15 cellular contexts compared by ENCODE assay signal in genomic region chr17:65332375-65332774, GRCh38.
DNase-seq lines count a peak whose midpoint lies in the region; ATAC-seq, FAIRE-seq and TF ChIP-seq lines count a peak whose summit lies in the region.
"Had no signal": no experiment of that assay in that cellular context is flagged by ENCODE, and none has a peak within 500 bp of the region (broad histone marks: within the 10 kb centered on the region; RNA-seq: fewer than 3 reads in every experiment).

No MANE protein-coding gene starts in this region.

- H3K4me3 ChIP-seq in foreskin fibroblast (ENCODE audit: low read depth in 1 of 2, low read length in 2 of 2) (no peak overlapping the region), suprapubic skin (no peak overlapping the region)
- H3K4me3 ChIP-seq: BLaER1 had no signal

- no peak for FAIRE-seq in H54 (lab: Jason Lieb, UNC)
- FAIRE-seq: colon, G401.6 had no signal

- ATAC-seq in HG03159 (IDR thresholded peaks at IDR 0.05; ENCODE audit: unreplicated experiment) (no peak), HG03108 (IDR thresholded peaks at IDR 0.05; ENCODE audit: unreplicated experiment) (no peak)

- TF ChIP-seq POLR2A in H54 (IDR thresholded peaks at IDR 0.05; ENCODE audit: low read depth, low read length) (no peak), suprapubic skin (IDR thresholded peaks at IDR 0.05) (no peak)

- H3K9me3 ChIP-seq in suprapubic skin, result no peaks in the 10 kb centered on the region

- H3K27ac ChIP-seq in suprapubic skin, result no peak overlapping the region
- H3K27ac ChIP-seq: BLaER1 had no signal

- H3K36me3 ChIP-seq in suprapubic skin, result no peaks in the 10 kb centered on the region
- H3K36me3 ChIP-seq: BLaER1 had no signal

- no peak for TF ChIP-seq EP300 in suprapubic skin (IDR thresholded peaks at IDR 0.05)

- H3K27me3 ChIP-seq in suprapubic skin, result peaks cover 3% of the 10 kb centered on the region
- H3K27me3 ChIP-seq: BLaER1 had no signal

- no peaks in the 10 kb centered on the region for H3K4me1 ChIP-seq in suprapubic skin
- H3K4me1 ChIP-seq: BLaER1 had no signal

- TF ChIP-seq CTCF in foreskin fibroblast (IDR thresholded peaks at IDR 0.05; ENCODE audit: low read depth, low read length) (no peak), suprapubic skin (IDR thresholded peaks at IDR 0.05) (no peak)

- DNase-seq in AG08395 (ENCODE audit: low spot score) (peak; percentile 86), H54 (ENCODE audit: insufficient read length, low spot score) (peak; percentile 40), T1000 (lab: John Stamatoyannopoulos, UW) (peak; percentile 31), foreskin fibroblast (peak; percentile 57 to 73), suprapubic skin (ENCODE audit: low spot score in 2 of 2) (no peak), NCI-H2107 treated with DMSO at 0.1 percent for 48 hours (lab: John Stamatoyannopoulos, UW; ENCODE audit: unreplicated experiment) (no peak)
- DNase-seq: activated CD4-positive, alpha-beta memory T cell treated with anti-CD3 and anti-CD28 coated beads, Interleukin-2, amount 10 ng/mL, durations not matched to agents 7 days and 5 days; NCI-H1417; NCI-H526 treated with DMSO at 0.1 percent for 48 hours; stimulated activated CD4-positive, alpha-beta T cell treated with anti-CD3 and anti-CD28 coated beads, Interleukin-2, amount 100 ng/mL, for 24 hours had no signal

- 73% methylated on average over 1 of the region's 1 CpG for WGBS in suprapubic skin

Comparison
In these comparisons a context has a peak if more than half of its experiments do, and no peak if none do; other contexts are left out.
1. DNase-seq: peak in AG08395 (single experiment), H54 (single experiment), T1000 (single experiment) and foreskin fibroblast (2 of 2); none in suprapubic skin (0 of 2) and NCI-H2107 treated with DMSO at 0.1 percent for 48 hours (single experiment).